Comparison of ENCODE assay signal across 29 cellular contexts in the genomic region with DNA sequence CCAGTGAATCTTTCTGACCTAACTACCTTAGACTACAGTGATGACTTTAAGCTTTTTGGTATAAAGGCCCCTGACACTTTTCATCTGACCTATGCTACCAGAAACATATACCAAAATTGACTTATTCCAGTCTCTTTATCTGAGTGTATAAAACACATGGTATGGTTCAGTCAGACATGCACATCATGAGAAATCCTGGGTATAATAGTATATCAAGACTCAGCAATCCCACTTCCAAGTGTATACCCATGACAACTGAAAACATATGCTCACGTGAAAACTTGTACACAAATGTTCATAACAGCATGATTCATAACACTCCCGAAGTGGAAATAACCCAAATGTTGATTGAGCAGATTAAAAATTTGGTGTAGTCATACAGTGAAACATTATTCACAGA.
A peak's percentile ranks its signal among the peaks of the same experiment; 100 is the strongest.
DNase-seq lines count a peak whose midpoint lies in the region; ATAC-seq lines count a peak whose summit lies in the region.
"Had no signal": no experiment of that assay in that cellular context is flagged by ENCODE, and none has a peak within 500 bp of the region (broad histone marks: within the 10 kb centered on the region; RNA-seq: fewer than 3 reads in every experiment).

No MANE protein-coding gene starts in this region.

- no peak for DNase-seq in activated T-cell treated with anti-CD3 and anti-CD28 coated beads, Interleukin-2, amount 50 U/mL, for 72 hours
- DNase-seq in activated T-cell treated with anti-CD3 and anti-CD28 coated beads, Interleukin-2, amount 50 U/mL, for 1 hour, result no peak
- DNase-seq in stimulated activated effector memory CD8-positive, alpha-beta T cell treated with anti-CD3 and anti-CD28 coated beads, Interleukin-12 subunit alpha, Interleukin-12 subunit beta, amount 100 ng/mL, for 72 hours (ENCODE audit: low spot score in 2 of 2), result no peak
- DNase-seq in HUDEP-2 (lab: John Stamatoyannopoulos, UW; ENCODE audit: unreplicated experiment in 76 of 76) (no peak), SKM-1 (lab: John Stamatoyannopoulos, UW; ENCODE audit: unreplicated experiment) (no peak)
- DNase-seq: 8988T; ACHN; AML-193; BE2C; C1 segment of cervical spinal cord; Caco-2; Calu3; CD4-positive, alpha-beta memory T cell; CD4-positive, alpha-beta T cell; CD4-positive, CD25-positive, alpha-beta regulatory T cell; CD8-positive, alpha-beta memory T cell; CD8-positive, alpha-beta T cell; COR-L47; DMS 273 treated with DMSO at 0.1 percent for 48 hours; DMS153; DMS53; DMS79; DMS79 treated with DMSO at 0.1 percent for 48 hours; DND-41; EL had no signal

- H3K9me3 Mint-ChIP-seq in activated T-cell treated with anti-CD3 and anti-CD28 coated beads, Interleukin-2, amount 50 U/mL, for 72 hours, result no peaks in the 10 kb centered on the region
- H3K9me3 Mint-ChIP-seq in activated T-helper 17 cell treated with anti-CD3 and anti-CD28 coated beads, Interleukin-2, amount 50 U/mL, for 72 hours, result no peaks in the 10 kb centered on the region
- H3K9me3 Mint-ChIP-seq in stimulated activated effector memory CD8-positive, alpha-beta T cell treated with anti-CD3 and anti-CD28 coated beads, Interleukin-12 subunit alpha, Interleukin-12 subunit beta, amount 100 ng/mL, for 72 hours, result no peaks in the 10 kb centered on the region
- H3K9me3 Mint-ChIP-seq: CD4-positive, alpha-beta T cell; CD8-positive, alpha-beta T cell had no signal

- H3K27ac Mint-ChIP-seq in activated T-cell treated with anti-CD3 and anti-CD28 coated beads, Interleukin-2, amount 50 U/mL, for 72 hours, result no peak overlapping the region
- no peak overlapping the region for H3K27ac Mint-ChIP-seq in activated T-helper 17 cell treated with anti-CD3 and anti-CD28 coated beads, Interleukin-2, amount 50 U/mL, for 72 hours
- no peak overlapping the region for H3K27ac Mint-ChIP-seq in stimulated activated effector memory CD8-positive, alpha-beta T cell treated with anti-CD3 and anti-CD28 coated beads, Interleukin-12 subunit alpha, Interleukin-12 subunit beta, amount 100 ng/mL, for 72 hours
- H3K27ac Mint-ChIP-seq: B cell; CD14-positive monocyte; CD4-positive, alpha-beta memory T cell; CD4-positive, alpha-beta T cell; CD4-positive, CD25-positive, alpha-beta regulatory T cell; CD8-positive, alpha-beta memory T cell; CD8-positive, alpha-beta T cell had no signal

- ATAC-seq in activated T-cell treated with anti-CD3 and anti-CD28 coated beads, Interleukin-2, amount 50 U/mL, for 72 hours (replicated peaks in 1 of 2), result peak; percentile 64 to 79
- peak; percentile 43 for ATAC-seq in activated T-helper 17 cell treated with anti-CD3 and anti-CD28 coated beads, Interleukin-2, amount 50 U/mL, for 72 hours (replicated peaks)
- ATAC-seq in stimulated activated effector memory CD8-positive, alpha-beta T cell treated with anti-CD3 and anti-CD28 coated beads, Interleukin-12 subunit alpha, Interleukin-12 subunit beta, amount 100 ng/mL, for 72 hours, result peak; percentile 44
- ATAC-seq: A549; CD8-positive, alpha-beta T cell had no signal

- no peaks in the 10 kb centered on the region for H3K36me3 Mint-ChIP-seq in activated T-cell treated with anti-CD3 and anti-CD28 coated beads, Interleukin-2, amount 50 U/mL, for 72 hours (ENCODE audit: insufficient read depth in 2 of 2)
- H3K36me3 Mint-ChIP-seq in activated T-helper 17 cell treated with anti-CD3 and anti-CD28 coated beads, Interleukin-2, amount 50 U/mL, for 72 hours (ENCODE audit: low read depth), result no peaks in the 10 kb centered on the region
- H3K36me3 Mint-ChIP-seq in stimulated activated effector memory CD8-positive, alpha-beta T cell treated with anti-CD3 and anti-CD28 coated beads, Interleukin-12 subunit alpha, Interleukin-12 subunit beta, amount 100 ng/mL, for 72 hours, result no peaks in the 10 kb centered on the region
- H3K36me3 Mint-ChIP-seq: CD14-positive monocyte; CD4-positive, alpha-beta memory T cell; CD4-positive, CD25-positive, alpha-beta regulatory T cell; CD8-positive, alpha-beta memory T cell; CD8-positive, alpha-beta T cell had no signal

- H3K4me3 Mint-ChIP-seq in activated T-cell treated with anti-CD3 and anti-CD28 coated beads, Interleukin-2, amount 50 U/mL, for 72 hours, result peak overlapping the region in 1 of 2 donors; percentile 59
- H3K4me3 Mint-ChIP-seq in activated T-helper 17 cell treated with anti-CD3 and anti-CD28 coated beads, Interleukin-2, amount 50 U/mL, for 72 hours, result no peak overlapping the region
- no peak overlapping the region for H3K4me3 Mint-ChIP-seq in stimulated activated effector memory CD8-positive, alpha-beta T cell treated with anti-CD3 and anti-CD28 coated beads, Interleukin-12 subunit alpha, Interleukin-12 subunit beta, amount 100 ng/mL, for 72 hours
- H3K4me3 Mint-ChIP-seq: B cell; CD14-positive monocyte; CD4-positive, alpha-beta memory T cell; CD4-positive, alpha-beta T cell; CD4-positive, CD25-positive, alpha-beta regulatory T cell; CD8-positive, alpha-beta memory T cell; CD8-positive, alpha-beta T cell had no signal

- no peaks in the 10 kb centered on the region for H3K27me3 Mint-ChIP-seq in activated T-cell treated with anti-CD3 and anti-CD28 coated beads, Interleukin-2, amount 50 U/mL, for 72 hours (ENCODE audit: low read depth)
- no peaks in the 10 kb centered on the region for H3K27me3 Mint-ChIP-seq in activated T-helper 17 cell treated with anti-CD3 and anti-CD28 coated beads, Interleukin-2, amount 50 U/mL, for 72 hours
- H3K27me3 Mint-ChIP-seq: B cell; CD4-positive, alpha-beta memory T cell; CD4-positive, alpha-beta T cell; CD4-positive, CD25-positive, alpha-beta regulatory T cell; CD8-positive, alpha-beta memory T cell had no signal

- H3K4me1 Mint-ChIP-seq in activated T-cell treated with anti-CD3 and anti-CD28 coated beads, Interleukin-2, amount 50 U/mL, for 72 hours (ENCODE audit: low read depth), result no peaks in the 10 kb centered on the region
- H3K4me1 Mint-ChIP-seq in activated T-helper 17 cell treated with anti-CD3 and anti-CD28 coated beads, Interleukin-2, amount 50 U/mL, for 72 hours, result no peaks in the 10 kb centered on the region
- no peaks in the 10 kb centered on the region for H3K4me1 Mint-ChIP-seq in stimulated activated effector memory CD8-positive, alpha-beta T cell treated with anti-CD3 and anti-CD28 coated beads, Interleukin-12 subunit alpha, Interleukin-12 subunit beta, amount 100 ng/mL, for 72 hours
- H3K4me1 Mint-ChIP-seq: B cell; CD14-positive monocyte; CD4-positive, alpha-beta memory T cell; CD4-positive, CD25-positive, alpha-beta regulatory T cell; CD8-positive, alpha-beta memory T cell had no signal
